In genomic region chr17:20121359-20122235, GRCh38 we compare ENCODE assay signal across 8 cellular contexts.
DNase-seq lines count a peak whose midpoint lies in the region; ATAC-seq, FAIRE-seq and TF ChIP-seq lines count a peak whose summit lies in the region.

No MANE protein-coding gene starts in this region.

- DNase-seq in CD8-positive, alpha-beta memory T cell: peak; percentile 45 to 71 (median 53)
- DNase-seq in HTR-8/SVneo (ENCODE audit: insufficient read length, low spot score) (peak; percentile 86), SK-MEL-5 (ENCODE audit: low read depth, low spot score) (peak; percentile 69), pancreas (peak in 5 of 6 donors; percentile 41 to 75 (median 54)), thyroid gland (peak; percentile 65)
- DNase-seq in activated naive CD4-positive, alpha-beta T cell treated with anti-CD3 and anti-CD28 coated beads, Interleukin-2, amount 10 ng/mL, durations not matched to agents 7 days and 5 days: peak; percentile 77

- no peaks in the 10 kb centered on the region for H3K9me3 ChIP-seq in CD8-positive, alpha-beta memory T cell (ENCODE audit: low read length)
- no peaks in the 10 kb centered on the region for H3K9me3 ChIP-seq in gastroesophageal sphincter
- no peaks in the 10 kb centered on the region for H3K9me3 ChIP-seq in pancreas
- H3K9me3 ChIP-seq in thyroid gland: no peaks in the 10 kb centered on the region

- no peaks in the 10 kb centered on the region for H3K4me1 ChIP-seq in CD8-positive, alpha-beta memory T cell (ENCODE audit: insufficient read depth, low read length)
- H3K4me1 ChIP-seq in gastroesophageal sphincter (peaks cover 0 to 18% (median 0%) of the 10 kb centered on the region in 3 donors), pancreas (no peaks in the 10 kb centered on the region), thyroid gland (no peaks in the 10 kb centered on the region)

- no peak for TF ChIP-seq EP300 in gastroesophageal sphincter (IDR thresholded peaks at IDR 0.05)

- no peak for TF ChIP-seq POLR2A in gastroesophageal sphincter (IDR thresholded peaks at IDR 0.05)
- no peak for TF ChIP-seq POLR2A in thyroid gland (IDR thresholded peaks at IDR 0.05)

- H3K36me3 Mint-ChIP-seq in CD8-positive, alpha-beta memory T cell: peaks cover 0 to 2% (median 0%) of the 10 kb centered on the region in 3 donors
- no peaks in the 10 kb centered on the region for H3K36me3 Mint-ChIP-seq in activated naive CD4-positive, alpha-beta T cell treated with anti-CD3 and anti-CD28 coated beads, Interleukin-2, amount 10 ng/mL, durations not matched to agents 7 days and 5 days

- H3K27me3 ChIP-seq in CD8-positive, alpha-beta memory T cell (ENCODE audit: insufficient read depth, low read length, poor library complexity, severe bottlenecking): no peaks in the 10 kb centered on the region
- H3K27me3 ChIP-seq in gastroesophageal sphincter (no peaks in the 10 kb centered on the region), pancreas (no peaks in the 10 kb centered on the region), thyroid gland (no peaks in the 10 kb centered on the region)

- CTCF ChIA-PET in CD8-positive, alpha-beta memory T cell (lab: Charles Lee): interaction anchor here (0.8 to 2.5 kb wide), 7 partner anchors 31 to 197 kb away, joined by 3 to 13 read pairs (median 4); no protein-coding TSS in a partner anchor
- CTCF ChIA-PET in activated naive CD4-positive, alpha-beta T cell treated with anti-CD3 and anti-CD28 coated beads, Interleukin-2, amount 10 ng/mL, durations not matched to agents 7 days and 5 days (lab: Charles Lee): interaction anchor here (0.7 to 4.3 kb wide), 11 partner anchors 11 to 199 kb away, joined by 3 to 47 read pairs (median 3); partner anchors contain the start of gene SPECC1

- peak overlapping the region in 1 of 8 donors; percentile 46 for H3K27ac Mint-ChIP-seq in CD8-positive, alpha-beta memory T cell
- H3K27ac Mint-ChIP-seq in activated naive CD4-positive, alpha-beta T cell treated with anti-CD3 and anti-CD28 coated beads, Interleukin-2, amount 10 ng/mL, durations not matched to agents 7 days and 5 days: no peak overlapping the region

- H3K27me3 Mint-ChIP-seq in CD8-positive, alpha-beta memory T cell: peaks cover 1 to 4% of the 10 kb centered on the region in 2 donors
- peaks cover 20% of the 10 kb centered on the region for H3K27me3 Mint-ChIP-seq in activated naive CD4-positive, alpha-beta T cell treated with anti-CD3 and anti-CD28 coated beads, Interleukin-2, amount 10 ng/mL, durations not matched to agents 7 days and 5 days

- no peak for ATAC-seq in gastroesophageal sphincter
- ATAC-seq in pancreas: peak; percentile 61 to 91 (median 86)
- ATAC-seq in GM19397 (IDR thresholded peaks at IDR 0.05; ENCODE audit: unreplicated experiment): no peak

- H3K4me3 ChIP-seq in CD8-positive, alpha-beta memory T cell (ENCODE audit: low read length): no peak overlapping the region
- H3K4me3 ChIP-seq in gastroesophageal sphincter (no peak overlapping the region), pancreas (no peak overlapping the region), thyroid gland (replicated peaks in 1 of 3) (no peak overlapping the region)

- peak; percentile 80 for FAIRE-seq in HTR-8/SVneo (lab: Jason Lieb, UNC)
- no peak for FAIRE-seq in pancreas (lab: Jason Lieb, UNC)

- intact Hi-C loops in pancreas (cut with DNase I) (loop anchor here in 2 of 3 donors (10.0 kb wide), 1 partner anchor 193 kb away; no protein-coding TSS in a partner anchor), thyroid gland (cut with DNase I) (loop anchor here (5.0 kb wide), 3 partner anchors 106 to 196 kb away; no protein-coding TSS in a partner anchor)

- H3K4me3 Mint-ChIP-seq in CD8-positive, alpha-beta memory T cell: no peak overlapping the region
- no peak overlapping the region for H3K4me3 Mint-ChIP-seq in activated naive CD4-positive, alpha-beta T cell treated with anti-CD3 and anti-CD28 coated beads, Interleukin-2, amount 10 ng/mL, durations not matched to agents 7 days and 5 days

- 30 to 47% methylated on average over 7 to 9 of the region's 11 CpGs for WGBS in gastroesophageal sphincter (ENCODE audit: low coverage in 1 of 2), 2 donors
- WGBS in pancreas, 2 donors: 32 to 37% methylated on average over 11 of the region's 11 CpGs
- WGBS in thyroid gland, 2 donors: 50 to 52% methylated on average over 11 of the region's 11 CpGs

- in situ Hi-C loops in SK-MEL-5 (cut with HindIII; ENCODE audit: low pct_unique_long_range_greater_than_20kb, low sequenced_read_pairs): no loop called here

- H3K36me3 ChIP-seq in CD8-positive, alpha-beta memory T cell (ENCODE audit: insufficient read depth, low read length): no peaks in the 10 kb centered on the region
- H3K36me3 ChIP-seq in gastroesophageal sphincter (no peaks in the 10 kb centered on the region), pancreas (no peaks in the 10 kb centered on the region), thyroid gland (no peaks in the 10 kb centered on the region)

- peaks cover 0 to 3% (median 0%) of the 10 kb centered on the region in 3 donors for H3K4me1 Mint-ChIP-seq in CD8-positive, alpha-beta memory T cell
- no peaks in the 10 kb centered on the region for H3K4me1 Mint-ChIP-seq in activated naive CD4-positive, alpha-beta T cell treated with anti-CD3 and anti-CD28 coated beads, Interleukin-2, amount 10 ng/mL, durations not matched to agents 7 days and 5 days

- no peaks in the 10 kb centered on the region for H3K9me3 Mint-ChIP-seq in CD8-positive, alpha-beta memory T cell
- H3K9me3 Mint-ChIP-seq in activated naive CD4-positive, alpha-beta T cell treated with anti-CD3 and anti-CD28 coated beads, Interleukin-2, amount 10 ng/mL, durations not matched to agents 7 days and 5 days: no peaks in the 10 kb centered on the region

- no peak overlapping the region for H3K27ac ChIP-seq in CD8-positive, alpha-beta memory T cell (ENCODE audit: low read depth, low read length)
- H3K27ac ChIP-seq in gastroesophageal sphincter: no peak overlapping the region
- no peak overlapping the region for H3K27ac ChIP-seq in pancreas
- no peak overlapping the region for H3K27ac ChIP-seq in thyroid gland

- peak; percentile 65 to 86 (median 73) for TF ChIP-seq CTCF in gastroesophageal sphincter (IDR thresholded peaks at IDR 0.05)
- peak; percentile 61 to 93 (median 78) for TF ChIP-seq CTCF in pancreas (IDR thresholded peaks at IDR 0.05)
- TF ChIP-seq CTCF in thyroid gland (IDR thresholded peaks at IDR 0.05): peak; percentile 57 to 87 (median 70)

- POLR2A ChIA-PET in CD8-positive, alpha-beta memory T cell (lab: Charles Lee): no interaction called here

Comparison
In these comparisons a context has a peak if more than half of its experiments do, and no peak if none do; other contexts are left out.
1. ATAC-seq: peak in pancreas (4 of 4); none in gastroesophageal sphincter (single experiment) and GM19397 (single experiment).
2. Peak in every context shown above with its lines, with median percentiles within 50 percentile points of each other: DNase-seq and CTCF ChIP-seq.